Comparison of ENCODE assay signal across 6 cellular contexts in the genomic region with DNA sequence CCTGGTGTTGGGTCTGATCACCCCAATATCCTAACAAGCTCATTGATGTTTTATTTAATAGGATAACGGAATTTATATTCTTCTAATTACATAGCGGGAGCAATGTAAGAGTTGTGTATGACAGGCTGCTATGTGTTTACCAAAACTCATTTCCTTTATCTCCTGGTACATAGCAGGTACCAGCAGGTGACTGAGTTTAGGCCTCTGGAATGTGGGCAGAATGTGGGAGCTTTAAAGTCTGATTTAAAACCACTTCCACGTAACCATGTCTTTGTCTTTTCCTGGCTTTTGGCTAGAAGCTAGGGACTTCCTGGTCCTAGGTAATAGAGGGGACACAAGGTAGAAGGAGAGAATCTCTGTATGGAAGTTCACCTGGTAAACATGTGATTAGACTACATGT.
"Had no signal": no experiment of that assay in that cellular context is flagged by ENCODE, and none has a peak within 500 bp of the region (broad histone marks: within the 10 kb centered on the region; RNA-seq: fewer than 3 reads in every experiment).

No MANE protein-coding gene starts in this region.

- H3K27ac ChIP-seq: HL-60 had no signal

- H3K4me3 ChIP-seq: K562 had no signal

- DNase-seq: IMR-90, KBM-7, KG1 had no signal

- H3K4me3 Mint-ChIP-seq: IgD-negative memory B cell had no signal

- H3K4me1 Mint-ChIP-seq: IgD-negative memory B cell had no signal

- H3K27ac Mint-ChIP-seq: IgD-negative memory B cell had no signal

- H3K27me3 Mint-ChIP-seq: IgD-negative memory B cell had no signal
